ENCODE assay signal across 9 cellular contexts in genomic region chr20:1469925-1470571, GRCh38. TPM values are rescaled to one million over a fixed set of nuclear protein-coding genes. Genes with fewer than 3 reads are reported as not detected.
DNase-seq lines count a peak whose midpoint lies in the region; ATAC-seq, FAIRE-seq and TF ChIP-seq lines count a peak whose summit lies in the region.
"Had no signal": no experiment of that assay in that cellular context is flagged by ENCODE, and none has a peak within 500 bp of the region (broad histone marks: within the 10 kb centered on the region; RNA-seq: fewer than 3 reads in every experiment).

No MANE protein-coding gene starts in this region.

- peak; percentile 100 for FAIRE-seq in islet of Langerhans (lab: Jason Lieb, UNC)

- no TSS peak for BruUV-seq in MCF 10A (replicated peaks; lab: Mats Ljungman, UMichigan)

- TF ChIP-seq CTCF in MCF 10A (IDR thresholded peaks at IDR 0.05; ENCODE audit: unreplicated experiment): peak; percentile 74

- peaks cover 36% of the 10 kb centered on the region for H3K4me1 Mint-ChIP-seq in MCF 10A (ENCODE audit: insufficient read depth, unreplicated experiment)
- peaks cover 51% of the 10 kb centered on the region for H3K4me1 Mint-ChIP-seq in stimulated activated memory B cell treated with anti-CD40 and anti-IgM and Interleukin-4, amounts not matched to agents 10 μg/mL and 1 μg/mL and 100 μg/mL, for 72 hours

- no peaks in the 10 kb centered on the region for H3K27me3 Mint-ChIP-seq in MCF 10A (ENCODE audit: insufficient read depth, unreplicated experiment)
- H3K27me3 Mint-ChIP-seq in stimulated activated memory B cell treated with anti-CD40 and anti-IgM and Interleukin-4, amounts not matched to agents 10 μg/mL and 1 μg/mL and 100 μg/mL, for 72 hours: no peaks in the 10 kb centered on the region

- intact Hi-C loops in MCF 10A (cut with micrococcal nuclease): loop anchor here (1.0 to 10.0 kb wide), 3 partner anchors 35 to 635 kb away; partner anchors contain the start of gene STK35

- peak overlapping the region; percentile 39 for H3K4me3 Mint-ChIP-seq in MCF 10A (ENCODE audit: unreplicated experiment)
- H3K4me3 Mint-ChIP-seq in stimulated activated memory B cell treated with anti-CD40 and anti-IgM and Interleukin-4, amounts not matched to agents 10 μg/mL and 1 μg/mL and 100 μg/mL, for 72 hours: no peak overlapping the region

- ATAC-seq in stimulated activated memory B cell treated with anti-CD40 and anti-IgM and Interleukin-4, amounts not matched to agents 10 μg/mL and 1 μg/mL and 100 μg/mL, for 72 hours: peak; percentile 42
- ATAC-seq in HG02678 (IDR thresholded peaks at IDR 0.05; ENCODE audit: unreplicated experiment): no peak

- no peaks in the 10 kb centered on the region for H3K36me3 Mint-ChIP-seq in MCF 10A (ENCODE audit: insufficient read depth, unreplicated experiment)
- H3K36me3 Mint-ChIP-seq in stimulated activated memory B cell treated with anti-CD40 and anti-IgM and Interleukin-4, amounts not matched to agents 10 μg/mL and 1 μg/mL and 100 μg/mL, for 72 hours: no peaks in the 10 kb centered on the region
- H3K36me3 Mint-ChIP-seq: CD4-positive, CD25-positive, alpha-beta regulatory T cell had no signal

- CTCF ChIA-PET in MCF 10A (lab: Yijun Ruan, JAX): interaction anchor here (1.2 to 25.4 kb wide), 5 partner anchors 20 to 158 kb away, joined by 4 to 615 read pairs (median 46); partner anchors contain the start of gene SIRPB2

- H3K9me3 Mint-ChIP-seq in MCF 10A (ENCODE audit: unreplicated experiment): no peaks in the 10 kb centered on the region
- H3K9me3 Mint-ChIP-seq in stimulated activated memory B cell treated with anti-CD40 and anti-IgM and Interleukin-4, amounts not matched to agents 10 μg/mL and 1 μg/mL and 100 μg/mL, for 72 hours: no peaks in the 10 kb centered on the region
- H3K9me3 Mint-ChIP-seq: CD4-positive, CD25-positive, alpha-beta regulatory T cell had no signal

- peak; percentile 33 for DNase-seq in NK-92 treated with Interleukin-12 subunit alpha and Interleukin-12 subunit beta, amount 100 ng/mL, for 24 hours (lab: John Stamatoyannopoulos, UW)
- DNase-seq in NK-92 (lab: John Stamatoyannopoulos, UW; ENCODE audit: unreplicated experiment): no peak
- peak; percentile 97 for DNase-seq in HS-27A (ENCODE audit: low read depth)
- peak; percentile 81 for DNase-seq in NCI-H82 (lab: John Stamatoyannopoulos, UW)
- peak; percentile 99 for DNase-seq in MCF 10A (ENCODE audit: unreplicated experiment)

- peak overlapping the region; percentile 57 for H3K27ac Mint-ChIP-seq in MCF 10A (ENCODE audit: low read depth, unreplicated experiment)
- peak overlapping the region; percentile 42 for H3K27ac Mint-ChIP-seq in stimulated activated memory B cell treated with anti-CD40 and anti-IgM and Interleukin-4, amounts not matched to agents 10 μg/mL and 1 μg/mL and 100 μg/mL, for 72 hours
- H3K27ac Mint-ChIP-seq: CD4-positive, CD25-positive, alpha-beta regulatory T cell had no signal

- POLR2A ChIA-PET in MCF 10A (lab: Yijun Ruan, JAX): interaction anchor here (0.7 to 7.0 kb wide), 6 partner anchors 19 to 144 kb away, joined by 3 to 150 read pairs (median 56); partner anchors contain the start of gene SDCBP2

RNA-seq across cellular contexts. Expression of gene NSFL1C, which starts 3.4 kb away (rescaled TPM):
- 63.3 and 76.1 TPM in 2 replicates for total RNA-seq in MCF 10A (2022)

RNA-seq across cellular contexts. Expression of gene SIRPB2, which starts 21.2 kb away (rescaled TPM):
- total RNA-seq in MCF 10A (2022): 1.3 and 1.8 TPM in 2 replicates
- total RNA-seq: CD4-positive, CD25-positive, alpha-beta regulatory T cell had no signal
